16 cellular contexts compared by ENCODE assay signal in genomic region chr1:218946147-218946546, GRCh38.
"Had no signal": no experiment of that assay in that cellular context is flagged by ENCODE, and none has a peak within 500 bp of the region (broad histone marks: within the 10 kb centered on the region; RNA-seq: fewer than 3 reads in every experiment).

No MANE protein-coding gene starts in this region.

- H3K4me3 ChIP-seq: colonic mucosa, gastroesophageal sphincter, neural progenitor cell, testis had no signal

- H3K27me3 ChIP-seq: colonic mucosa, gastroesophageal sphincter, neural progenitor cell, testis had no signal

- DNase-seq: activated CD4-positive, alpha-beta T cell treated with anti-CD3 and anti-CD28 coated beads, Interleukin-2, amount 50 U/mL, for 1 hour; activated naive CD4-positive, alpha-beta T cell treated with anti-CD3 and anti-CD28 coated beads, Interleukin-2, amount 10 ng/mL, durations not matched to agents 7 days and 5 days; activated T-cell treated with anti-CD3 and anti-CD28 coated beads for 4 hours; colonic mucosa; kidney glomerular epithelial cell; retina; stimulated activated CD4-positive, alpha-beta T cell treated with anti-CD3 and anti-CD28 coated beads, Interleukin-15, amount 100 ng/mL, for 24 hours; stimulated activated CD4-positive, alpha-beta T cell treated with anti-CD3 and anti-CD28 coated beads, Interleukin-4, amount 100 ng/mL, for 24 hours; stimulated activated naive CD8-positive, alpha-beta T cell treated with anti-CD3 and anti-CD28 coated beads, Interleukin-15, amount 100 ng/mL, for 72 hours; testis had no signal

- ATAC-seq: activated T-helper 17 cell treated with anti-CD3 and anti-CD28 coated beads, Interleukin-2, amount 50 U/mL, for 72 hours; gastroesophageal sphincter; stimulated activated naive CD8-positive, alpha-beta T cell treated with anti-CD3 and anti-CD28 coated beads, Interleukin-15, amount 100 ng/mL, for 72 hours had no signal

- H3K4me2 ChIP-seq: neural progenitor cell had no signal

- H3K36me3 ChIP-seq: colonic mucosa, gastroesophageal sphincter, neural progenitor cell had no signal

- H3K79me2 ChIP-seq: parathyroid adenoma had no signal

- H2AFZ ChIP-seq: neural progenitor cell, parathyroid adenoma had no signal

- H3K4me1 ChIP-seq: colonic mucosa, neural progenitor cell, parathyroid adenoma, testis had no signal

- FAIRE-seq: urothelium cell line had no signal

- H3K9me3 ChIP-seq: colonic mucosa, gastroesophageal sphincter, testis had no signal

- H3K9ac ChIP-seq: neural progenitor cell, parathyroid adenoma had no signal

- H3K27ac ChIP-seq: colonic mucosa, epithelial cell of prostate, gastroesophageal sphincter, neural progenitor cell, parathyroid adenoma, testis had no signal
